10 cellular contexts compared by ENCODE assay signal in genomic region chr22:30238661-30239420, GRCh38. TPM values are rescaled to one million over a fixed set of nuclear protein-coding genes. Genes with fewer than 3 reads are reported as not detected.
A peak's percentile ranks its signal among the peaks of the same experiment; 100 is the strongest.
DNase-seq lines count a peak whose midpoint lies in the region; ATAC-seq, FAIRE-seq and TF ChIP-seq lines count a peak whose summit lies in the region.
"Had no signal": no experiment of that assay in that cellular context is flagged by ENCODE, and none has a peak within 500 bp of the region (broad histone marks: within the 10 kb centered on the region; RNA-seq: fewer than 3 reads in every experiment).

No MANE protein-coding gene starts in this region.

- H3K4me1 Mint-ChIP-seq in neural progenitor cell, result peaks cover 38% of the 10 kb centered on the region

- no peak overlapping the region for H2BK120ac ChIP-seq in H1 (replicated peaks; ENCODE audit: low read depth, low read length)

- peak overlapping the region; percentile 72 for H2BK20ac ChIP-seq in H1 (ENCODE audit: low read length)

- no peak for ATAC-seq in left lobe of liver

- H3K36me3 ChIP-seq in H1 (ENCODE audit: control insufficient read depth in 2 of 4, insufficient read depth in 4 of 4, low read length in 3 of 4) (0 out of 8 replicates have a peak, but pooled peaks cover 0 to 4% (median 0%) of the 10 kb centered on the region in 4 experiments), neural progenitor cell (no peaks in the 10 kb centered on the region)
- H3K36me3 ChIP-seq: stomach had no signal

- H3K36me3 Mint-ChIP-seq in neural progenitor cell, result no peaks in the 10 kb centered on the region

- no peaks in the 10 kb centered on the region for H3F3A ChIP-seq in neural progenitor cell (ENCODE audit: low read depth)

- H3K27ac Mint-ChIP-seq in neural progenitor cell, result peak overlapping the region; percentile 72

- no peak overlapping the region for H3K14ac ChIP-seq in H1 (ENCODE audit: insufficient read length)

- no peaks in the 10 kb centered on the region for H4K20me1 ChIP-seq in H1 (replicated peaks in 1 of 2; ENCODE audit: control insufficient read depth in 1 of 2, insufficient read depth in 2 of 2, low read length in 2 of 2)
- no peaks in the 10 kb centered on the region for H4K20me1 ChIP-seq in neural progenitor cell (ENCODE audit: low read depth)

- intact Hi-C loops in head of caudate nucleus (cut with DNase I), result no loop called here

- H3K4me3 ChIP-seq in H1 (ENCODE audit: extremely low read depth in 1 of 4, insufficient read depth in 2 of 4, low read depth in 3 of 4, low read length in 4 of 4) (no peak overlapping the region), neural progenitor cell (no peak overlapping the region)
- H3K4me3 ChIP-seq: stomach had no signal

- WGBS in H1 (ENCODE audit: extremely low coverage in 1 of 2, insufficient coverage in 1 of 2, insufficient read length in 1 of 2, insufficient replicate concordance in 2 of 2, low coverage in 1 of 2, low lambda C conversion rate in 2 of 2, missing lambda C conversion rate in 1 of 2), 2 experiments, result 74% methylated on average over 26 of the region's 26 CpGs; no CpG with 5 or more reads in 1 of the 2 experiments

- no peak overlapping the region for H3K4ac ChIP-seq in H1 (replicated peaks; ENCODE audit: insufficient read length, low read depth, low read length)

- H3K79me2 ChIP-seq in H1 (ENCODE audit: control insufficient read depth in 1 of 2, insufficient read depth in 2 of 2, low read length in 2 of 2), result no peaks in the 10 kb centered on the region
- H3K79me2 ChIP-seq in neural progenitor cell (ENCODE audit: low read depth), result no peaks in the 10 kb centered on the region

- no peak for TF ChIP-seq POLR2A in H1 (IDR thresholded peaks at IDR 0.05; ENCODE audit: control extremely low read depth in 1 of 2, low read depth in 2 of 2, low read length in 2 of 2)

- H3K27ac ChIP-seq in H1 (ENCODE audit: low read depth, low read length) (no peak overlapping the region), neural progenitor cell (no peak overlapping the region)
- H3K27ac ChIP-seq: stomach had no signal

- POLR2A ChIA-PET in H1 (lab: Charles Lee; ENCODE audit: partially characterized antibody), result interaction anchor here (0.6 to 1.9 kb wide), 3 partner anchors 10 to 527 kb away, joined by 3 to 7 read pairs (median 3); no protein-coding TSS in a partner anchor

- no peak overlapping the region for H4K5ac ChIP-seq in H1 (ENCODE audit: insufficient read length, low read depth, low read length)

- no peak for TF ChIP-seq RAD21 in H1 (IDR thresholded peaks at IDR 0.05 in 1 of 2, conservative IDR thresholded peaks at IDR 0.05 in 1 of 2; ENCODE audit: low read depth in 2 of 2, low read length in 2 of 2)

- H3K9me3 ChIP-seq in H1 (ENCODE audit: insufficient read depth in 2 of 2, low read depth in 1 of 2, low read length in 1 of 2), result no peaks in the 10 kb centered on the region
- H3K9me3 ChIP-seq in neural progenitor cell (ENCODE audit: low read depth), result no peaks in the 10 kb centered on the region
- H3K9me3 ChIP-seq: stomach had no signal

- peak overlapping the region; percentile 52; the same call in 1 of the 2 replicates for H2BK5ac ChIP-seq in H1 (ENCODE audit: low read depth, low read length)

- H3K23me2 ChIP-seq in H1 (ENCODE audit: low read depth, low read length), result no peaks in the 10 kb centered on the region

- H2AK5ac ChIP-seq in H1 (ENCODE audit: low read depth, low read length), result no peak overlapping the region

- no peak overlapping the region for H3K9ac ChIP-seq in H1 (replicated peaks in 1 of 4; ENCODE audit: extremely low read depth in 1 of 4, low read depth in 3 of 4, low read length in 3 of 4)
- no peak overlapping the region for H3K9ac ChIP-seq in neural progenitor cell

- no peak overlapping the region for H3K23ac ChIP-seq in H1 (ENCODE audit: insufficient read length)

- H3K4me2 ChIP-seq in H1 (ENCODE audit: insufficient read depth in 1 of 2, low read depth in 2 of 2, low read length in 2 of 2), result no peak overlapping the region
- H3K4me2 ChIP-seq in neural progenitor cell, result no peak overlapping the region

- no peak overlapping the region for H3K56ac ChIP-seq in H1 (replicated peaks; ENCODE audit: insufficient read length, low read depth, low read length)

- H3K4me3 Mint-ChIP-seq in neural progenitor cell, result no peak overlapping the region

- H3K27me3 ChIP-seq in H1 (replicated peaks in 1 of 4; ENCODE audit: control insufficient read depth in 3 of 4, extremely low read depth in 1 of 4, insufficient read depth in 3 of 4, low read length in 3 of 4), result no peaks in the 10 kb centered on the region
- no peaks in the 10 kb centered on the region for H3K27me3 ChIP-seq in neural progenitor cell
- H3K27me3 ChIP-seq: stomach had no signal

- CTCF ChIA-PET in H1 (lab: Charles Lee; ENCODE audit: partially characterized antibody), result interaction anchor here (0.7 to 4.7 kb wide), 5 partner anchors 8 to 157 kb away, joined by 3 to 23 read pairs (median 6); partner anchors contain the start of gene CASTOR1

- no peak overlapping the region for H4K91ac ChIP-seq in H1 (replicated peaks; ENCODE audit: insufficient read length, low read length)

- H2AFZ ChIP-seq in H1 (ENCODE audit: low read length) (no peak overlapping the region), neural progenitor cell (replicated peaks) (no peak overlapping the region)

- H3K27me3 Mint-ChIP-seq in neural progenitor cell (ENCODE audit: insufficient read depth, low read depth), result peaks cover 9% of the 10 kb centered on the region

- H3K18ac ChIP-seq in H1 (ENCODE audit: extremely low read depth, low read length), result peak overlapping the region; percentile 87

- in situ Hi-C loops in G401 (cut with HindIII; ENCODE audit: low sequenced_read_pairs), result no loop called here

- no peak for FAIRE-seq in H1 (lab: Jason Lieb, UNC)

- H3K4me1 ChIP-seq in H1 (replicated peaks in 1 of 4; ENCODE audit: control insufficient read depth in 3 of 4, insufficient read depth in 4 of 4, low read length in 3 of 4), result peaks cover 8 to 22% (median 13%) of the 10 kb centered on the region in 4 experiments
- peaks cover 10% of the 10 kb centered on the region for H3K4me1 ChIP-seq in neural progenitor cell

- TF ChIP-seq CTCF in H1 (IDR thresholded peaks at IDR 0.05; ENCODE audit: control extremely low read depth in 1 of 3, insufficient read depth in 1 of 3, low read depth in 1 of 3, low read length in 3 of 3) (no peak), neural progenitor cell (IDR thresholded peaks at IDR 0.05) (no peak)

- TF ChIP-seq EP300 in H1 (IDR thresholded peaks at IDR 0.05; ENCODE audit: borderline replicate concordance in 1 of 2, low read depth in 2 of 2, low read length in 2 of 2), result no peak

- H4K8ac ChIP-seq in H1 (ENCODE audit: extremely low read depth, insufficient read depth, low read length), result peak overlapping the region; percentile 39; the same call in 1 of the 2 replicates

- peak overlapping the region; percentile 61; the same call in 1 of the 2 replicates for H2BK15ac ChIP-seq in H1 (ENCODE audit: low read length)

- DNase-seq in G401 (ENCODE audit: low spot score), result peak; percentile 52
- DNase-seq in NCI-H69 (lab: John Stamatoyannopoulos, UW), result peak; percentile 19
- no peak for DNase-seq in H1 (ENCODE audit: low read depth in 1 of 2, low spot score in 2 of 2)
- DNase-seq in neural progenitor cell (ENCODE audit: low spot score), result no peak
- DNase-seq in NCI-H748 (lab: John Stamatoyannopoulos, UW; ENCODE audit: unreplicated experiment), result no peak
- DNase-seq in head of caudate nucleus, result no peak
- DNase-seq in OCI-M2 (lab: John Stamatoyannopoulos, UW; ENCODE audit: unreplicated experiment), result no peak
- no peak for DNase-seq in left lobe of liver (ENCODE audit: low spot score)
- DNase-seq: cerebellar nuclear complex, stomach had no signal

- H3K79me1 ChIP-seq in H1 (ENCODE audit: low read depth, low read length), result no peaks in the 10 kb centered on the region

- H2BK12ac ChIP-seq in H1 (ENCODE audit: low read depth, low read length), result peak overlapping the region; percentile 43; the same call in 1 of the 2 replicates

- H3K9me3 Mint-ChIP-seq in neural progenitor cell, result peaks cover 2% of the 10 kb centered on the region

RNA-seq across cellular contexts. Expression of gene LIF, which starts 7.7 kb away (rescaled TPM):
- total RNA-seq in G401 (2014; rRNA removed; shearing (Covaris generic)), result 24.5 and 36.5 TPM in 2 replicates
- total RNA-seq in H1 (2021; fragmentation: NEBNext Ultra II Directional; extraction: Animal tissue kit (Norgen Biotek cat#: 25700)), result 3.3 and 3.5 TPM in 2 replicates
- 3.3 and 4.1 TPM in 2 replicates for polyA plus RNA-seq in H1 (2011; rRNA removed)
- 4.0 TPM for polyA plus RNA-seq in H1 (2011; cell fraction: cytosol; rRNA removed)
- 16.5 TPM for polyA plus RNA-seq in H1 (2011; cell fraction: nucleus; rRNA removed)
- polyA plus RNA-seq in H1 (2012, experiment 1 of 2), result 3.5 to 4.5 TPM (median 3.9 TPM) in 4 replicates
- polyA plus RNA-seq in H1 (2012, experiment 2 of 2), result 2.9 TPM
- polyA plus RNA-seq in H1 (2013, experiment 1 of 2), result 2.2 TPM
- 1.8 TPM for polyA plus RNA-seq in H1 (2013, experiment 2 of 2)
- polyA minus RNA-seq in H1 (2011; rRNA and poly(A)+ RNA removed), result 9.4 and 9.6 TPM in 2 replicates
- polyA minus RNA-seq in H1 (2011; cell fraction: cytosol; rRNA and poly(A)+ RNA removed), result 6.2 TPM
- polyA minus RNA-seq in H1 (2011; cell fraction: nucleus; rRNA and poly(A)+ RNA removed), result 4.6 TPM
- total RNA-seq in neural progenitor cell (ENCODE audit: low replicate concordance), result 0.21 and 0.50 TPM in 2 replicates
- 0.38 TPM for total RNA-seq in left lobe of liver

RNA-seq across cellular contexts. Expression of gene OSM, which starts 27.8 kb away (rescaled TPM):
- not detected in 2 replicates for total RNA-seq in G401 (2014; rRNA removed; shearing (Covaris generic))
- not detected in 2 replicates for total RNA-seq in H1 (2021; fragmentation: NEBNext Ultra II Directional; extraction: Animal tissue kit (Norgen Biotek cat#: 25700))
- not detected in 2 replicates for polyA plus RNA-seq in H1 (2011; rRNA removed)
- polyA plus RNA-seq in H1 (2011; cell fraction: cytosol; rRNA removed), result not detected
- polyA plus RNA-seq in H1 (2011; cell fraction: nucleus; rRNA removed), result not detected
- polyA plus RNA-seq in H1 (2012, experiment 1 of 2), result not detected in 4 replicates
- not detected for polyA plus RNA-seq in H1 (2012, experiment 2 of 2)
- polyA plus RNA-seq in H1 (2013, experiment 1 of 2), result not detected
- not detected for polyA plus RNA-seq in H1 (2013, experiment 2 of 2)
- polyA minus RNA-seq in H1 (2011; rRNA and poly(A)+ RNA removed), result not detected in 2 replicates
- not detected for polyA minus RNA-seq in H1 (2011; cell fraction: cytosol; rRNA and poly(A)+ RNA removed)
- not detected for polyA minus RNA-seq in H1 (2011; cell fraction: nucleus; rRNA and poly(A)+ RNA removed)
- total RNA-seq in neural progenitor cell (ENCODE audit: low replicate concordance), result not detected in 2 replicates
- 0.10 TPM for total RNA-seq in left lobe of liver

RNA-seq across cellular contexts. Expression of gene CASTOR1, which starts 50.5 kb away (rescaled TPM):
- total RNA-seq in G401 (2014; rRNA removed; shearing (Covaris generic)), result 9.8 and 11.3 TPM in 2 replicates
- 8.4 and 10.3 TPM in 2 replicates for total RNA-seq in H1 (2021; fragmentation: NEBNext Ultra II Directional; extraction: Animal tissue kit (Norgen Biotek cat#: 25700))
- polyA plus RNA-seq in H1 (2011; rRNA removed), result 36.0 and 44.6 TPM in 2 replicates
- 22.6 TPM for polyA plus RNA-seq in H1 (2011; cell fraction: cytosol; rRNA removed)
- 27.5 TPM for polyA plus RNA-seq in H1 (2011; cell fraction: nucleus; rRNA removed)
- polyA plus RNA-seq in H1 (2012, experiment 1 of 2), result 3.7 to 12.4 TPM (median 11.3 TPM) in 4 replicates
- 10.9 TPM for polyA plus RNA-seq in H1 (2012, experiment 2 of 2)
- polyA plus RNA-seq in H1 (2013, experiment 1 of 2), result 9.5 TPM
- polyA plus RNA-seq in H1 (2013, experiment 2 of 2), result 10.2 TPM
- 8.2 and 8.5 TPM in 2 replicates for polyA minus RNA-seq in H1 (2011; rRNA and poly(A)+ RNA removed)
- polyA minus RNA-seq in H1 (2011; cell fraction: cytosol; rRNA and poly(A)+ RNA removed), result 3.8 TPM
- 8.7 TPM for polyA minus RNA-seq in H1 (2011; cell fraction: nucleus; rRNA and poly(A)+ RNA removed)
- 6.2 and 23.1 TPM in 2 replicates for total RNA-seq in neural progenitor cell (ENCODE audit: low replicate concordance)
- 9.7 TPM for total RNA-seq in left lobe of liver

Comparison
In these comparisons a context has a peak if more than half of its experiments do, and no peak if none do; other contexts are left out.
1. DNase-seq: peak in G401 (single experiment) and NCI-H69 (single experiment); none in H1 (0 of 2), neural progenitor cell (single experiment), NCI-H748 (single experiment), head of caudate nucleus (0 of 42), OCI-M2 (single experiment) and left lobe of liver (single experiment).